In genomic region chr12:42325776-42326465, GRCh38 we compare ENCODE assay signal across 1 cellular context.
TF ChIP-seq lines count a peak whose summit lies in the region.

Gene PPHLN1, plus strand, starts transcription at chr12:42326167. Its CDS starts 9,736 bp downstream, at chr12:42335903.
Gene ZCRB1, minus strand, starts transcription at chr12:42326094. Its CDS starts 1,992 bp downstream, at chr12:42324102.

TF ChIP-seq in HepG2, 621 proteins besides CTCF, POLR2A, EP300 and RAD21 (continued from another document and continues in another):
- no peak for TF ChIP-seq HNF1A (IDR thresholded peaks at IDR 0.05; ENCODE audit: low read depth)
- peak; percentile 49; the same call in 1 of the 2 replicates for TF ChIP-seq HNF1A (CRISPR knock-in tag; IDR thresholded peaks at IDR 0.05; ENCODE audit: borderline replicate concordance)
- TF ChIP-seq HNRNPLL (IDR thresholded peaks at IDR 0.05; ENCODE audit: low read depth, low read length, poor library complexity, severe bottlenecking): peak; percentile 75
- TF ChIP-seq MEF2D (CRISPR knock-in tag; IDR thresholded peaks at IDR 0.05): no peak
- peak; percentile 57; the same call in 1 of the 2 replicates for TF ChIP-seq ZNF709 (CRISPR knock-in tag; IDR thresholded peaks at IDR 0.05)
- TF ChIP-seq YY1 (IDR thresholded peaks at IDR 0.05; ENCODE audit: insufficient read depth, insufficient replicate concordance, low read depth, low read length): peak; percentile 51
- no peak for TF ChIP-seq HMG20A (CRISPR knock-in tag; IDR thresholded peaks at IDR 0.05; ENCODE audit: borderline replicate concordance)
- peak; percentile 77; the same call in 1 of the 2 replicates for TF ChIP-seq ZNF224 (CRISPR knock-in tag; IDR thresholded peaks at IDR 0.05)
- no peak for TF ChIP-seq ZNF34 (CRISPR knock-in tag; IDR thresholded peaks at IDR 0.05; ENCODE audit: borderline replicate concordance)
- no peak for TF ChIP-seq ZSCAN9 (CRISPR knock-in tag; IDR thresholded peaks at IDR 0.05; ENCODE audit: borderline replicate concordance)
- TF ChIP-seq GMEB2 (CRISPR knock-in tag; IDR thresholded peaks at IDR 0.05; ENCODE audit: low read depth): no peak
- peak; percentile 68 for TF ChIP-seq GABPA (IDR thresholded peaks at IDR 0.05; ENCODE audit: low read depth, low read length)
- TF ChIP-seq GABPA (CRISPR knock-in tag; IDR thresholded peaks at IDR 0.05; ENCODE audit: low read depth): peak; percentile 92
- TF ChIP-seq SNAPC4 (CRISPR knock-in tag; IDR thresholded peaks at IDR 0.05): peak; percentile 71; the same call in 1 of the 2 replicates
- TF ChIP-seq PAWR (CRISPR knock-in tag; IDR thresholded peaks at IDR 0.05; ENCODE audit: borderline replicate concordance): no peak
- TF ChIP-seq U2AF1 (optimal IDR thresholded peaks at IDR 0.05; ENCODE audit: low read depth, low read length): no peak
- no peak for TF ChIP-seq ZBTB7A (CRISPR knock-in tag; IDR thresholded peaks at IDR 0.05)
- TF ChIP-seq NFKB2 (CRISPR knock-in tag; IDR thresholded peaks at IDR 0.05; ENCODE audit: borderline replicate concordance): peak; percentile 49; the same call in 1 of the 2 replicates
- peak; percentile 52; the same call in 1 of the 2 replicates for TF ChIP-seq GATA4 (IDR thresholded peaks at IDR 0.05; ENCODE audit: borderline replicate concordance, low read depth)
- TF ChIP-seq ZNF777 (CRISPR knock-in tag; IDR thresholded peaks at IDR 0.05): 0 out of 2 replicates have a peak, but pooled peaks have one; percentile 34
- no peak for TF ChIP-seq XRCC5 (optimal IDR thresholded peaks at IDR 0.05; ENCODE audit: low read length)
- no peak; the same call in 1 of the 2 replicates for TF ChIP-seq NR2C2 (CRISPR knock-in tag; IDR thresholded peaks at IDR 0.05; ENCODE audit: borderline replicate concordance)
- TF ChIP-seq AHDC1 (CRISPR knock-in tag; IDR thresholded peaks at IDR 0.05; ENCODE audit: borderline replicate concordance): peak; percentile 55; the same call in 1 of the 2 replicates
- TF ChIP-seq PTBP1 (IDR thresholded peaks at IDR 0.05; ENCODE audit: low read depth, low read length, poor library complexity, severe bottlenecking): peak; percentile 38
- peak; percentile 30; the same call in 1 of the 2 replicates for TF ChIP-seq DMAP1 (CRISPR knock-in tag; IDR thresholded peaks at IDR 0.05)
- 0 out of 2 replicates have a peak, but pooled peaks have one; percentile 38 for TF ChIP-seq AHR (CRISPR knock-in tag; IDR thresholded peaks at IDR 0.05)
- TF ChIP-seq ARID4A (CRISPR knock-in tag; IDR thresholded peaks at IDR 0.05; ENCODE audit: borderline replicate concordance): peak; percentile 90
- TF ChIP-seq ZNF784 (CRISPR knock-in tag; IDR thresholded peaks at IDR 0.05; ENCODE audit: borderline replicate concordance): peak; percentile 100
- TF ChIP-seq ZNF816 (CRISPR knock-in tag; IDR thresholded peaks at IDR 0.05; ENCODE audit: borderline replicate concordance): no peak
- 0 out of 2 replicates have a peak, but pooled peaks have one; percentile 26 for TF ChIP-seq KDM4B (CRISPR knock-in tag; IDR thresholded peaks at IDR 0.05)
- no peak for TF ChIP-seq ZZZ3 (CRISPR knock-in tag; IDR thresholded peaks at IDR 0.05; ENCODE audit: borderline replicate concordance)
- TF ChIP-seq ZBTB20 (CRISPR knock-in tag; IDR thresholded peaks at IDR 0.05; ENCODE audit: borderline replicate concordance, low read depth): no peak; the same call in 1 of the 2 replicates
- peak; percentile 62 for TF ChIP-seq SP2 (CRISPR knock-in tag; IDR thresholded peaks at IDR 0.05)
- 0 out of 2 replicates have a peak, but pooled peaks have one; percentile 21 for TF ChIP-seq ZNF790 (CRISPR knock-in tag; IDR thresholded peaks at IDR 0.05; ENCODE audit: borderline replicate concordance)
